8 cellular contexts compared by ENCODE assay signal in the genomic region with DNA sequence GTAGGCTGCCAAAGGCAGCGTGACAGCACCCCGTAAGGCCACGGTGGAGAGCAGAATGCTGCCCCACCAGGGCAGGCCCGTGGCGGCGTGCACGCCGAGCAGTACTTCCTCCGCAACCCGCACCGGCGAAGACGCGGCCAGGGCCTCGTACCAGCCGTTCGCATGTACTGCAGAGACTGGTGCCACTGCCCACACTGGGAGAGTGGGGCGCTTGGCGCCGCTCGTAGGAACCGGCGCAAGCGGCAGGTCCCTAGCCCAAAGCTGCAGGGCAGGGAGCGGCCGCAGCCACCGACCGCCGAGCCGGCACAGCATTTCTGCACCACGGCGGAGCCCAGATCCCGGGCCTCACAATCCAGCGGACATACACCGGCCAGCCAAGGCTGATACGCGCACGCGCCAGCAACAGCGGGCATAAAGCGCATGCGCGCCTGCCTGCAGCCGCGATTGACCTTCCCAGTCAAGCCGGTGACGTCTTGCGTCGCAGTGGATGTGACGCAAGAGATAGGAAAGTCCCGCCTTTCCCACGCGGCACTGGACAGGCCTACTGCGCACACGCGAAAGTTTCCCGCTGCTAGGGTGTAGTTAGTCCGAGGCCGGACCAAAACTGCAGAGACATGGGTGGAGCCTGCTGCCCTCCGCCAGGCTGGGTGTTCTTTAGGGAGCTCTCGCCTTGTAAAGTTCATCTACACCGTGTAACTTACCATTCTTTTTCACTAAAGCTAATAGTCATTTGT. TPM values are rescaled to one million over a fixed set of nuclear protein-coding genes. Genes with fewer than 3 reads are reported as not detected.
DNase-seq lines count a peak whose midpoint lies in the region; ATAC-seq and TF ChIP-seq lines count a peak whose summit lies in the region.

A gene with protein sequence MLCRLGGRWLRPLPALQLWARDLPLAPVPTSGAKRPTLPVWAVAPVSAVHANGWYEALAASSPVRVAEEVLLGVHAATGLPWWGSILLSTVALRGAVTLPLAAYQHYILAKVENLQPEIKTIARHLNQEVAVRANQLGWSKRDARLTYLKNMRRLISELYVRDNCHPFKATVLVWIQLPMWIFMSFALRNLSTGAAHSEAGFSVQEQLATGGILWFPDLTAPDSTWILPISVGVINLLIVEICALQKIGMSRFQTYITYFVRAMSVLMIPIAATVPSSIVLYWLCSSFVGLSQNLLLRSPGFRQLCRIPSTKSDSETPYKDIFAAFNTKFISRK (minus strand): TSS at position 379 of the 734 bp plus-strand sequence. CDS start 67 bp downstream, at position 312.

- H3K27ac ChIP-seq in foreskin keratinocyte (peak within 1 kb of the TSS; percentile 82), neural progenitor cell (peak within 1 kb of the TSS; percentile 91)

- H3K4me1 ChIP-seq in foreskin keratinocyte (peaks cover 8% of the 10 kb centered on the region), neural progenitor cell (peaks cover 5% of the 10 kb centered on the region)

- H4K20me1 ChIP-seq in neural progenitor cell (ENCODE audit: low read depth) = no peaks in the 10 kb centered on the region

- peak; percentile 90 for ATAC-seq in foreskin keratinocyte

- no peaks in the 10 kb centered on the region for H3K27me3 Mint-ChIP-seq in neural progenitor cell (ENCODE audit: insufficient read depth, low read depth)

- no peaks in the 10 kb centered on the region for H3K27me3 ChIP-seq in foreskin keratinocyte
- no peaks in the 10 kb centered on the region for H3K27me3 ChIP-seq in neural progenitor cell

- no peaks in the 10 kb centered on the region for H3K9me3 Mint-ChIP-seq in neural progenitor cell

- peak; percentile 86 for DNase-seq in GM04503 (ENCODE audit: low read depth)
- peak; percentile 95 for DNase-seq in HEK293T (ENCODE audit: extremely low spot score)
- peak; percentile 98 for DNase-seq in MV-4-11 (lab: John Stamatoyannopoulos, UW)
- DNase-seq in SK-MEL-5 (ENCODE audit: low read depth, low spot score) = peak; percentile 97
- DNase-seq in activated naive CD4-positive, alpha-beta T cell treated with Interleukin-2 at 50 U/mL for 16 hours = peak; percentile 94
- DNase-seq in foreskin keratinocyte = peak; percentile 86 to 95
- peak; percentile 97 for DNase-seq in neural progenitor cell (ENCODE audit: low spot score)
- peak; percentile 97 for DNase-seq in stromal cell of bone marrow (ENCODE audit: low read depth)

- in situ Hi-C loops in SK-MEL-5 (cut with HindIII; ENCODE audit: low pct_unique_long_range_greater_than_20kb, low sequenced_read_pairs) = no loop called here

- peak within 1 kb of the TSS; percentile 82 for H3K4me2 ChIP-seq in neural progenitor cell

- POLR2A ChIA-PET in HEK293T (lab: Yijun Ruan, JAX) = interaction anchor here (0.6 to 1.5 kb wide), 3 partner anchors 154 to 189 kb away, joined by 3 to 6 read pairs (median 5); a partner anchor contains a TSS

- peaks cover 45% of the 10 kb centered on the region for H3F3A ChIP-seq in neural progenitor cell (ENCODE audit: low read depth)

- H3K79me2 ChIP-seq in neural progenitor cell (ENCODE audit: low read depth) = peaks cover 22% of the 10 kb centered on the region

- peaks cover 14% of the 10 kb centered on the region for H3K36me3 ChIP-seq in neural progenitor cell

- H3K4me3 Mint-ChIP-seq in neural progenitor cell = peak within 1 kb of the TSS; percentile 89

- H3K36me3 Mint-ChIP-seq in neural progenitor cell = no peaks in the 10 kb centered on the region

- no peaks in the 10 kb centered on the region for H3K9me3 ChIP-seq in neural progenitor cell (ENCODE audit: low read depth)

- H3K27ac Mint-ChIP-seq in neural progenitor cell = peak within 1 kb of the TSS; percentile 91

- CTCF ChIA-PET in HEK293T (lab: Yijun Ruan, JAX) = no interaction called here

- peak within 1 kb of the TSS; percentile 74 for H3K4me3 ChIP-seq in neural progenitor cell

- peak within 1 kb of the TSS; percentile 78 for H2AFZ ChIP-seq in neural progenitor cell (replicated peaks)

- H3K9ac ChIP-seq in neural progenitor cell = peak within 1 kb of the TSS; percentile 84

- peaks cover 12% of the 10 kb centered on the region for H3K4me1 Mint-ChIP-seq in neural progenitor cell

- TF ChIP-seq CTCF in foreskin keratinocyte (conservative IDR thresholded peaks at IDR 0.05) (no peak), neural progenitor cell (IDR thresholded peaks at IDR 0.05) (peak; percentile 10)

TF ChIP-seq in HEK293T, 16 proteins besides CTCF, POLR2A, EP300 and RAD21:
- TF ChIP-seq, protein P1, sequence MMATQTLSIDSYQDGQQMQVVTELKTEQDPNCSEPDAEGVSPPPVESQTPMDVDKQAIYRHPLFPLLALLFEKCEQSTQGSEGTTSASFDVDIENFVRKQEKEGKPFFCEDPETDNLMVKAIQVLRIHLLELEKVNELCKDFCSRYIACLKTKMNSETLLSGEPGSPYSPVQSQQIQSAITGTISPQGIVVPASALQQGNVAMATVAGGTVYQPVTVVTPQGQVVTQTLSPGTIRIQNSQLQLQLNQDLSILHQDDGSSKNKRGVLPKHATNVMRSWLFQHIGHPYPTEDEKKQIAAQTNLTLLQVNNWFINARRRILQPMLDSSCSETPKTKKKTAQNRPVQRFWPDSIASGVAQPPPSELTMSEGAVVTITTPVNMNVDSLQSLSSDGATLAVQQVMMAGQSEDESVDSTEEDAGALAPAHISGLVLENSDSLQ (IDR thresholded peaks at IDR 0.05) = peak; percentile 35; the same call in 1 of the 2 replicates
- TF ChIP-seq L3MBTL2 (conservative IDR thresholded peaks at IDR 0.05) (peak; percentile 82), TARDBP (IDR thresholded peaks at IDR 0.05) (no peak), LEF1 (IDR thresholded peaks at IDR 0.05; ENCODE audit: borderline replicate concordance) (no peak)

RNA-seq across cellular contexts. Expression of the gene that starts here (rescaled TPM):
- 25.3 and 25.4 TPM in 2 replicates for total RNA-seq in SK-MEL-5 (2014; rRNA removed; shearing (Covaris generic))
- 19.4 and 19.6 TPM in 2 replicates for polyA plus RNA-seq in SK-MEL-5 (2015; cell fraction: cytosol; rRNA removed)
- 11.2 and 13.3 TPM in 2 replicates for polyA plus RNA-seq in SK-MEL-5 (2015; cell fraction: nucleus; rRNA removed)
- 15.6 and 16.7 TPM in 2 replicates for total RNA-seq in foreskin keratinocyte
- polyA plus RNA-seq in foreskin keratinocyte = 5.4 and 6.9 TPM in 2 replicates
- total RNA-seq in neural progenitor cell (ENCODE audit: low replicate concordance) = 20.3 and 30.4 TPM in 2 replicates

Comparison
In these comparisons a context has a peak if more than half of its experiments do, and no peak if none do; other contexts are left out.
1. Peak in every context shown above with its lines: DNase-seq, ATAC-seq, H3K4me3 ChIP-seq and H3K27ac ChIP-seq.